16 cellular contexts compared by ENCODE assay signal in the genomic region with DNA sequence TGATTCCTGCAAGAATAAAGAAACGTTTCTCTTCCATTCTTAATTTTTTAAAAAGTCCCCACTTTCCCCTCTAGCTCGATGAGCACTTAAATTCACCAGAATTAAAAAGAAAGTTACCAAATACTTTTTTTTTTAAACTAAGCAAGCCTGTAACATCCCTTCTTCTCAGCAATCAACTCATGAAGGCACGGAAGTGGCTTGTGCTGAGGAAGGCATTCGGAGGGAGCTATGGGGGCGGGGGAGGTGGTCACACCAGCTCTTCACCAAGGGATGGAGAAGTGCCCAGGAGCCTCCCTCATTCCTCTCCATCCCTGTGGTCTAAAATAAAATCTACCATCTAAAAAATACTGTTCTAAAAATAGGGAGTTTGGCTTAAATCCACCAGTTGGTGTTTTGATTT.
DNase-seq lines count a peak whose midpoint lies in the region; ATAC-seq and TF ChIP-seq lines count a peak whose summit lies in the region.
"Had no signal": no experiment of that assay in that cellular context is flagged by ENCODE, and none has a peak within 500 bp of the region (broad histone marks: within the 10 kb centered on the region; RNA-seq: fewer than 3 reads in every experiment).

No MANE protein-coding gene starts in this region.

- H3K36me3 ChIP-seq in colonic mucosa (no peaks in the 10 kb centered on the region), uterus (no peaks in the 10 kb centered on the region), left lung (no peaks in the 10 kb centered on the region)

- no peak for ATAC-seq in left lung
- ATAC-seq: activated CD4-positive, alpha-beta T cell treated with anti-CD3 and anti-CD28 coated beads for 36 hours; stimulated activated naive CD8-positive, alpha-beta T cell treated with anti-CD3 and anti-CD28 coated beads, Interleukin-15, amount 100 ng/mL, for 72 hours had no signal

- H3K4me1 ChIP-seq in colonic mucosa (peaks cover 9% of the 10 kb centered on the region), uterus (peaks cover 0 to 24% of the 10 kb centered on the region in 2 donors), left lung (peaks cover 23 to 28% of the 10 kb centered on the region in 2 donors)

- H3K4me1 Mint-ChIP-seq in HFFc6 (ENCODE audit: low read depth) (peaks cover 62% of the 10 kb centered on the region), mesothelial cell of epicardium (peaks cover 57% of the 10 kb centered on the region)

- H3K4me3 ChIP-seq in colonic mucosa (no peak overlapping the region), uterus (no peak overlapping the region), left lung (no peak overlapping the region)
- H3K4me3 ChIP-seq: dorsolateral prefrontal cortex, MG63 had no signal

- H3K9me3 ChIP-seq in colonic mucosa (no peaks in the 10 kb centered on the region), uterus (no peaks in the 10 kb centered on the region), left lung (no peaks in the 10 kb centered on the region)
- H3K9me3 ChIP-seq: MG63 had no signal

- H3K4me3 Mint-ChIP-seq in HFFc6 (no peak overlapping the region), mesothelial cell of epicardium (no peak overlapping the region)
- H3K4me3 Mint-ChIP-seq: activated CD4-positive, alpha-beta T cell treated with anti-CD3 and anti-CD28 coated beads for 36 hours; activated T-cell treated with anti-CD3 and anti-CD28 coated beads, Interleukin-2, amount 50 U/mL, for 24 hours; stimulated activated naive CD8-positive, alpha-beta T cell treated with anti-CD3 and anti-CD28 coated beads, Interleukin-15, amount 100 ng/mL, for 72 hours had no signal

- no peak for TF ChIP-seq POLR2A in uterus (IDR thresholded peaks at IDR 0.05)

- H3K27me3 ChIP-seq in colonic mucosa = no peaks in the 10 kb centered on the region
- no peaks in the 10 kb centered on the region for H3K27me3 ChIP-seq in uterus
- H3K27me3 ChIP-seq in left lung = no peaks in the 10 kb centered on the region
- H3K27me3 ChIP-seq: dorsolateral prefrontal cortex, MG63 had no signal

- peak overlapping the region; percentile 64 for H3K27ac Mint-ChIP-seq in HFFc6
- peak overlapping the region; percentile 60 for H3K27ac Mint-ChIP-seq in mesothelial cell of epicardium
- H3K27ac Mint-ChIP-seq: activated CD4-positive, alpha-beta T cell treated with anti-CD3 and anti-CD28 coated beads for 36 hours; activated T-cell treated with anti-CD3 and anti-CD28 coated beads, Interleukin-2, amount 50 U/mL, for 24 hours; stimulated activated naive CD8-positive, alpha-beta T cell treated with anti-CD3 and anti-CD28 coated beads, Interleukin-15, amount 100 ng/mL, for 72 hours had no signal

- H3K9ac ChIP-seq in colonic mucosa (ENCODE audit: low read depth in 2 of 2, low read length in 2 of 2) = no peak overlapping the region

- no peaks in the 10 kb centered on the region for H3K9me3 Mint-ChIP-seq in HFFc6
- H3K9me3 Mint-ChIP-seq in mesothelial cell of epicardium = no peaks in the 10 kb centered on the region
- H3K9me3 Mint-ChIP-seq: activated T-cell treated with anti-CD3 and anti-CD28 coated beads, Interleukin-2, amount 50 U/mL, for 24 hours; stimulated activated naive CD8-positive, alpha-beta T cell treated with anti-CD3 and anti-CD28 coated beads, Interleukin-15, amount 100 ng/mL, for 72 hours had no signal

- no peak for TF ChIP-seq CTCF in HFFc6 (IDR thresholded peaks at IDR 0.05)
- TF ChIP-seq CTCF in colonic mucosa (IDR thresholded peaks at IDR 0.05) = no peak
- TF ChIP-seq CTCF in mesothelial cell of epicardium (IDR thresholded peaks at IDR 0.05; ENCODE audit: unreplicated experiment) = no peak
- no peak for TF ChIP-seq CTCF in uterus (IDR thresholded peaks at IDR 0.05)
- TF ChIP-seq CTCF in left lung (IDR thresholded peaks at IDR 0.05) = no peak

- DNase-seq in HFFc6 = no peak
- peak; percentile 15 for DNase-seq in colonic mucosa
- no peak for DNase-seq in mesothelial cell of epicardium (ENCODE audit: low spot score in 2 of 2, unreplicated experiment in 2 of 2)
- peak in 1 of 2 donors; percentile 56 for DNase-seq in uterus
- DNase-seq in putamen (ENCODE audit: low spot score) = no peak
- no peak for DNase-seq in NCI-H345 treated with DMSO at 0.1 percent for 48 hours (lab: John Stamatoyannopoulos, UW; ENCODE audit: unreplicated experiment)
- no peak for DNase-seq in left lung
- DNase-seq: activated CD4-positive, alpha-beta T cell treated with anti-CD3 and anti-CD28 coated beads for 36 hours; activated T-cell treated with anti-CD3 and anti-CD28 coated beads, Interleukin-2, amount 50 U/mL, for 24 hours; DMS79 treated with DMSO at 0.1 percent for 48 hours; dorsolateral prefrontal cortex; MG63; NCI-H2081; NCI-H748 treated with DMSO at 0.1 percent for 48 hours; stimulated activated naive CD8-positive, alpha-beta T cell treated with anti-CD3 and anti-CD28 coated beads, Interleukin-15, amount 100 ng/mL, for 72 hours; T-helper 2 cell had no signal

- H3K27me3 Mint-ChIP-seq in HFFc6 (ENCODE audit: insufficient read depth) (peaks cover 1% of the 10 kb centered on the region), mesothelial cell of epicardium (ENCODE audit: low read depth) (no peaks in the 10 kb centered on the region)

- intact Hi-C loops in colonic mucosa (cut with DNase I) (no loop called here), uterus (cut with DNase I; ENCODE audit: low total_unique reads) (no loop called here), left lung (cut with DNase I) (no loop called here)

- H3K36me3 Mint-ChIP-seq in HFFc6 (ENCODE audit: low read depth) (peaks cover 4% of the 10 kb centered on the region; the same call in 1 of the 2 replicates), mesothelial cell of epicardium (no peaks in the 10 kb centered on the region)

- H3K27ac ChIP-seq in colonic mucosa (no peak overlapping the region), uterus (peak overlapping the region; percentile 86 to 88), left lung (no peak overlapping the region)
- H3K27ac ChIP-seq: dorsolateral prefrontal cortex had no signal

Comparison
In these comparisons a context has a peak if more than half of its experiments do, and no peak if none do; other contexts are left out.
1. H3K27ac ChIP-seq: peak in uterus (2 of 2); none in colonic mucosa (single experiment) and left lung (0 of 2).